Comparison of ENCODE assay signal across 8 cellular contexts in the genomic region with DNA sequence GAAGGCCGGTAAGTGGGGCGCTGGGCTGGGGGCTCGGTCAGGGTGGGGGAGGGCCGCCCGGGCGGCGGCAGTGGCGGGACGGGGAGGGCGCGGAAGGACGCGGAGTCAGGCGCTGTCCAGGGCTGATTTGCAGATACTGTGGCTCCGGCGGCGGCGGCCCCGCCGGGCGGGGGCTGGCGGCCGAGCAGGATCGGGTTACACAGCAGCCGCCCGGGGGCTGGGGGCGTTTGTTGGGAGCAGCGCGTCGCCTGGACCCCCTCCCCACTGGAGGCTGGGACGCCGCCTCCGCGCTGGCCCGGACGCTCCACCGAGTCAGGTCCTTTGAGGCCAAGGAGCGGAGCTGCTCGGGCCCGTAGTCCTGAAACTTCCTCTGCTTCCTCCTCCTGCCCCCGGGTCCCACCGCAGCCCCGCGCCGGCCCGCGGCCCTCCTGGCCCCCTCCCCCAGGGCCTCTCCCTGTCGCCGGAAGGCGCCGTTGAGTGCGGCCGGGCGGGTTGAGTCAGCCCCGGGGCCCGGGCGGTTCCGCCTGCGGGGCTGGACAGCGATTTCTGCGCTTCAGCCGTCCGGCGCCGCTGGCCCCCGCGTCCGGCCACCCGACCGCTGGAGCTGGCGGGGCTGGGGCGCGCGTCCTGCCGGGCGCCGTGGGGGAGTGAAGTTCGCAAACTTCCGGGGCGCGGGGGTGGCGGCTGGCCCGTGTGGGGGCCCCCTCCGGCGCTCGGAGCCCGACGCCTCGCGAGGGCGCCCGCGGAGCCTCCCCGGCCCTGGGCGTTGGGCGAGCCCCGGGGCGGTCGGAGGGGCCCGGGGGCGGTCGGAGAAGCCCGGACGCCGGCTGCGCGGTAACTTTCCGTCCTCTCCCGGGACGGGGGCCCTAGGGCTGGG. TPM values are rescaled to one million over a fixed set of nuclear protein-coding genes. Genes with fewer than 3 reads are reported as not detected.
DNase-seq lines count a peak whose midpoint lies in the region; ATAC-seq, FAIRE-seq and TF ChIP-seq lines count a peak whose summit lies in the region.

No MANE protein-coding gene starts in this region.

- H3K36me3 ChIP-seq in endothelial cell of umbilical vein (ENCODE audit: control insufficient read depth in 2 of 2, extremely low read depth in 1 of 2, insufficient read depth in 2 of 2, low read length in 2 of 2) (peaks cover 2% of the 10 kb centered on the region in 2 experiments), mucosa of descending colon (ENCODE audit: low read depth) (no peaks in the 10 kb centered on the region)

- TF ChIP-seq CTCF in endothelial cell of umbilical vein (IDR thresholded peaks at IDR 0.05; ENCODE audit: extremely low read depth in 1 of 2, insufficient read depth in 1 of 2, low read depth in 1 of 2, low read length in 2 of 2) (no peak), mucosa of descending colon (IDR thresholded peaks at IDR 0.05) (no peak)

- H3K4me1 ChIP-seq in endothelial cell of umbilical vein (ENCODE audit: control insufficient read depth, extremely low read depth, insufficient read depth, low read length) (peaks cover 17% of the 10 kb centered on the region), mucosa of descending colon (ENCODE audit: low read depth) (peaks cover 15% of the 10 kb centered on the region)

- peak overlapping the region; percentile 84 for H3K27ac ChIP-seq in endothelial cell of umbilical vein (ENCODE audit: insufficient read depth, low read depth, low read length)

- H3K4me2 ChIP-seq in endothelial cell of umbilical vein (ENCODE audit: insufficient read depth, low read length), result peak overlapping the region; percentile 91

- intact Hi-C loops in endothelial cell of umbilical vein (cut with micrococcal nuclease) (loop anchor here (1.0 kb wide), 1 partner anchor 69 kb away; the partner anchor contains the start of gene NOA1), mucosa of descending colon (cut with DNase I, micrococcal nuclease) (loop anchor here in 1 of 2 donors (10.0 kb wide), 1 partner anchor 206 kb away; the partner anchor contains the start of gene IGFBP7)

- no peak for FAIRE-seq in endothelial cell of umbilical vein (lab: Jason Lieb, UNC)

- peak; percentile 26 for TF ChIP-seq POLR2A in endothelial cell of umbilical vein (IDR thresholded peaks at IDR 0.05; ENCODE audit: low read depth, low read length)

- H3K27me3 ChIP-seq in endothelial cell of umbilical vein (ENCODE audit: control insufficient read depth in 2 of 2, insufficient read depth in 2 of 2, low read length in 2 of 2), result peaks cover 4 to 6% of the 10 kb centered on the region in 2 experiments

- H3K9ac ChIP-seq in endothelial cell of umbilical vein (replicated peaks; ENCODE audit: extremely low read depth, insufficient read depth, low read length), result peak overlapping the region; percentile 91

- peak overlapping the region; percentile 85 for H2AFZ ChIP-seq in endothelial cell of umbilical vein (ENCODE audit: low read depth, low read length)

- H3K79me2 ChIP-seq in endothelial cell of umbilical vein (ENCODE audit: control insufficient read depth, insufficient read depth, low read length), result peaks cover 46% of the 10 kb centered on the region

- peak overlapping the region; percentile 96 to 98 (median 98) for H3K4me3 ChIP-seq in endothelial cell of umbilical vein (replicated peaks in 1 of 3; ENCODE audit: insufficient read depth in 1 of 3, low read depth in 1 of 3, low read length in 3 of 3)
- peak overlapping the region; percentile 95 for H3K4me3 ChIP-seq in mucosa of descending colon

- POLR2A ChIA-PET in endothelial cell of umbilical vein (lab: Charles Lee), result interaction anchor here (0.6 kb wide), 1 partner anchor 12 kb away, joined by 3 read pairs; no protein-coding TSS in a partner anchor

- dilution Hi-C loops in endothelial cell of umbilical vein (cut with MboI; ENCODE audit: extremely low pct_ligation_motif_present, low sequenced_read_pairs), result no loop called here

- DNase-seq in NCI-H526 (lab: John Stamatoyannopoulos, UW) (peak; percentile 6 to 77), endothelial cell of umbilical vein (ENCODE audit: low read depth, low spot score) (peak; percentile 76), mucosa of descending colon (peak; percentile 77 to 85 (median 79)), NCI-H128 (lab: John Stamatoyannopoulos, UW; ENCODE audit: unreplicated experiment) (no peak)
- peak; percentile 74 for DNase-seq in activated CD8-positive, alpha-beta memory T cell treated with anti-CD3 and anti-CD28 coated beads, Interleukin-2, amount 50 U/mL, for 4 hours
- peak; percentile 29 to 44 for DNase-seq in stimulated activated CD8-positive, alpha-beta memory T cell treated with anti-CD3 and anti-CD28 coated beads, Interleukin-4, amount 100 ng/mL, for 4 hours (ENCODE audit: low read depth in 2 of 2, low spot score in 1 of 2)

- peak; percentile 66 for ATAC-seq in GM18517 (IDR thresholded peaks at IDR 0.05; ENCODE audit: unreplicated experiment)
- ATAC-seq in HG02763 (IDR thresholded peaks at IDR 0.05; ENCODE audit: unreplicated experiment), result peak; percentile 70
- peak; percentile 77 for ATAC-seq in mucosa of descending colon

- peaks cover 3% of the 10 kb centered on the region for H4K20me1 ChIP-seq in endothelial cell of umbilical vein (replicated peaks; ENCODE audit: control insufficient read depth, extremely low read depth, insufficient read depth, low read length)

- BruUV-seq in endothelial cell of umbilical vein (replicated peaks; lab: Mats Ljungman, UMichigan), result no TSS peak

- H3K9me1 ChIP-seq in endothelial cell of umbilical vein (replicated peaks; ENCODE audit: control insufficient read depth, extremely low read depth, insufficient read depth, low read length), result no peaks in the 10 kb centered on the region

- CTCF ChIA-PET in endothelial cell of umbilical vein (lab: Charles Lee), result interaction anchor here (0.8 to 1.6 kb wide), 6 partner anchors 9 to 109 kb away, joined by 3 to 9 read pairs (median 4); partner anchors contain the start of gene POLR2B

- H3K9me3 ChIP-seq in endothelial cell of umbilical vein (replicated peaks; ENCODE audit: control insufficient read depth, insufficient read depth, low read length) (no peaks in the 10 kb centered on the region), mucosa of descending colon (no peaks in the 10 kb centered on the region)

TF ChIP-seq in endothelial cell of umbilical vein, 7 proteins besides CTCF, POLR2A, EP300 and RAD21:
- TF ChIP-seq JUN (IDR thresholded peaks at IDR 0.05; ENCODE audit: borderline replicate concordance, insufficient read depth, insufficient read length, low read depth) (no peak), FOS (IDR thresholded peaks at IDR 0.05; ENCODE audit: borderline replicate concordance, insufficient read depth, low read length) (peak; percentile 45), EZH2 (IDR thresholded peaks at IDR 0.05; ENCODE audit: borderline replicate concordance, low read depth, low read length, severe bottlenecking) (no peak), MAX (IDR thresholded peaks at IDR 0.05; ENCODE audit: insufficient read depth, insufficient read length) (no peak), GATA2 (IDR thresholded peaks at IDR 0.05; ENCODE audit: insufficient read depth, insufficient read length, low read depth, low read length) (no peak), POLR2AphosphoS5 (IDR thresholded peaks at IDR 0.05; ENCODE audit: insufficient read depth, low read depth, low read length) (peak; percentile 37), MYC (IDR thresholded peaks at IDR 0.05; ENCODE audit: low read depth, low read length) (no peak)

RNA-seq across cellular contexts. Expression of gene REST, which starts 0.7 kb away (rescaled TPM):
- total RNA-seq in endothelial cell of umbilical vein (45.9 and 48.1 TPM in 2 replicates), mucosa of descending colon (10 to 100 TPM; 26.8 to 37.6 (median 28.4) TPM)
- 6.3 and 7.0 TPM in 2 replicates for polyA plus RNA-seq in endothelial cell of umbilical vein
- 9.6 and 10.3 TPM in 2 replicates for polyA plus RNA-seq in endothelial cell of umbilical vein (2011; cell fraction: cytosol; rRNA removed)
- polyA plus RNA-seq in endothelial cell of umbilical vein (2011; cell fraction: nucleus; rRNA removed), result 13.5 and 18.7 TPM in 2 replicates
- 14.7 and 18.2 TPM in 2 replicates for polyA plus RNA-seq in endothelial cell of umbilical vein (2012)
- 76.6 and 82.2 TPM in 2 replicates for polyA minus RNA-seq in endothelial cell of umbilical vein
- 24.7 TPM for polyA minus RNA-seq in endothelial cell of umbilical vein (2011; cell fraction: cytosol; rRNA and poly(A)+ RNA removed)
- 32.4 and 33.4 TPM in 2 replicates for polyA minus RNA-seq in endothelial cell of umbilical vein (2011; cell fraction: nucleus; rRNA and poly(A)+ RNA removed)
